9 cellular contexts compared by ENCODE assay signal in genomic region chr11:9566561-9567063, GRCh38. TPM values are rescaled to one million over a fixed set of nuclear protein-coding genes. Genes with fewer than 3 reads are reported as not detected.
A peak's percentile ranks its signal among the peaks of the same experiment; 100 is the strongest.
DNase-seq lines count a peak whose midpoint lies in the region; ATAC-seq and TF ChIP-seq lines count a peak whose summit lies in the region.
"Had no signal": no experiment of that assay in that cellular context is flagged by ENCODE, and none has a peak within 500 bp of the region (broad histone marks: within the 10 kb centered on the region; RNA-seq: fewer than 3 reads in every experiment).

No MANE protein-coding gene starts in this region.

- intact Hi-C loops in CD4-positive, alpha-beta T cell (cut with DNase I, micrococcal nuclease): no loop called here

- peak overlapping the region; percentile 49 for H3K9ac ChIP-seq in fibroblast of lung (ENCODE audit: insufficient read depth, low read length)

- no peak for DNase-seq in CD4-positive, alpha-beta T cell
- DNase-seq in SJSA1 (ENCODE audit: low read depth in 1 of 2, low spot score in 2 of 2) (peak in 1 of 2 experiments; percentile 20), fibroblast of lung (ENCODE audit: low read depth in 2 of 2) (peak; percentile 87 to 92), osteoblast (ENCODE audit: insufficient read length, low spot score, missing footprints) (peak; percentile 34), AG08396 (ENCODE audit: low spot score) (no peak), epidermal melanocyte (ENCODE audit: insufficient read length, low spot score) (no peak), RWPE1 (ENCODE audit: low spot score) (no peak)
- DNase-seq: NCI-H1436 treated with DMSO at 0.1 percent for 48 hours had no signal

- no peaks in the 10 kb centered on the region for H4K20me1 ChIP-seq in fibroblast of lung (ENCODE audit: control insufficient read depth, extremely low read depth, insufficient read depth, low read length)
- no peaks in the 10 kb centered on the region for H4K20me1 ChIP-seq in osteoblast (ENCODE audit: insufficient read depth, low read length)

- peaks cover 3% of the 10 kb centered on the region for H3K9me3 Mint-ChIP-seq in CD4-positive, alpha-beta T cell

- no peak overlapping the region for H3K27ac ChIP-seq in CD4-positive, alpha-beta T cell (ENCODE audit: low read depth, low read length)
- peak overlapping the region; percentile 97 for H3K27ac ChIP-seq in SJSA1
- H3K27ac ChIP-seq in fibroblast of lung (ENCODE audit: insufficient read depth, low read length): peak overlapping the region; percentile 92
- peak overlapping the region; percentile 97 for H3K27ac ChIP-seq in osteoblast (ENCODE audit: low read depth, low read length)
- no peak overlapping the region for H3K27ac ChIP-seq in RWPE1

- H3K4me1 Mint-ChIP-seq in CD4-positive, alpha-beta T cell (ENCODE audit: low read depth): peaks cover 25% of the 10 kb centered on the region

- CTCF ChIA-PET in CD4-positive, alpha-beta T cell (lab: Charles Lee): interaction anchor here (1.0 to 2.4 kb wide), 3 partner anchors 10 to 47 kb away, joined by 3 to 13 read pairs (median 11); no protein-coding TSS in a partner anchor
- CTCF ChIA-PET in RWPE1 (lab: Yijun Ruan, JAX): interaction anchor here (1.5 kb wide), 1 partner anchor 32 kb away, joined by 6 read pairs; no protein-coding TSS in a partner anchor

- H3K79me2 ChIP-seq in fibroblast of lung (ENCODE audit: control insufficient read depth, insufficient read depth, low read length): no peaks in the 10 kb centered on the region
- no peaks in the 10 kb centered on the region for H3K79me2 ChIP-seq in osteoblast (ENCODE audit: insufficient read depth, low read length)

- H3K36me3 Mint-ChIP-seq in CD4-positive, alpha-beta T cell (ENCODE audit: low read depth): peaks cover 7% of the 10 kb centered on the region

- POLR2A ChIA-PET in CD4-positive, alpha-beta T cell (lab: Charles Lee): interaction anchor here (1.4 kb wide), 1 partner anchor 11 kb away, joined by 3 read pairs; no protein-coding TSS in a partner anchor
- POLR2A ChIA-PET in RWPE1 (lab: Yijun Ruan, JAX; ENCODE audit: low non-redundant PET): no interaction called here

- H3K4me3 ChIP-seq in SJSA1 (no peak overlapping the region), fibroblast of lung (replicated peaks in 1 of 4; ENCODE audit: control extremely low read depth in 1 of 4, insufficient read depth in 1 of 4, low read depth in 3 of 4, low read length in 4 of 4) (no peak overlapping the region), osteoblast (ENCODE audit: insufficient read depth, low read length) (no peak overlapping the region)

- H3K27ac Mint-ChIP-seq in CD4-positive, alpha-beta T cell: peak overlapping the region; percentile 62

- H3K4me1 ChIP-seq in SJSA1 (replicated peaks): peaks cover 46% of the 10 kb centered on the region
- peaks cover 19% of the 10 kb centered on the region for H3K4me1 ChIP-seq in fibroblast of lung (ENCODE audit: control insufficient read depth, extremely low read depth, insufficient read depth, low read length)
- peaks cover 42% of the 10 kb centered on the region for H3K4me1 ChIP-seq in osteoblast (ENCODE audit: insufficient read depth, low read length)

- ATAC-seq in CD4-positive, alpha-beta T cell (ENCODE audit: poor library complexity): no peak
- no peak for ATAC-seq in GM21576 (IDR thresholded peaks at IDR 0.05; ENCODE audit: unreplicated experiment)

- H3K9me3 ChIP-seq in CD4-positive, alpha-beta T cell (ENCODE audit: control insufficient read depth, low read length): no peaks in the 10 kb centered on the region
- H3K9me3 ChIP-seq in SJSA1 (replicated peaks) (no peaks in the 10 kb centered on the region), fibroblast of lung (ENCODE audit: control insufficient read depth, insufficient read depth, low read depth, low read length) (no peaks in the 10 kb centered on the region), osteoblast (ENCODE audit: low read depth, low read length) (no peaks in the 10 kb centered on the region)

- TF ChIP-seq CTCF in CD4-positive, alpha-beta T cell (IDR thresholded peaks at IDR 0.05): no peak
- no peak for TF ChIP-seq CTCF in fibroblast of lung (conservative IDR thresholded peaks at IDR 0.05 in 1 of 2, IDR thresholded peaks at IDR 0.05 in 1 of 2; ENCODE audit: low read depth in 1 of 2, low read length in 2 of 2)
- no peak for TF ChIP-seq CTCF in osteoblast (IDR thresholded peaks at IDR 0.05; ENCODE audit: extremely low read depth, low read depth, low read length)
- TF ChIP-seq CTCF in RWPE1 (conservative IDR thresholded peaks at IDR 0.05; ENCODE audit: low read depth): no peak

- H3K4me2 ChIP-seq in fibroblast of lung (ENCODE audit: extremely low read depth, insufficient read depth, low read length) (peak overlapping the region; percentile 26), osteoblast (ENCODE audit: insufficient read depth, low read length) (peak overlapping the region; percentile 38)

- H2AFZ ChIP-seq in fibroblast of lung (ENCODE audit: low read length): no peak overlapping the region
- H2AFZ ChIP-seq in osteoblast (ENCODE audit: low read length): no peak overlapping the region

- no peak overlapping the region for H3K4me3 Mint-ChIP-seq in CD4-positive, alpha-beta T cell

- no peaks in the 10 kb centered on the region for H3K27me3 Mint-ChIP-seq in CD4-positive, alpha-beta T cell

- H3K27me3 ChIP-seq in CD4-positive, alpha-beta T cell (ENCODE audit: control insufficient read depth, insufficient read depth, low read length): no peaks in the 10 kb centered on the region
- no peaks in the 10 kb centered on the region for H3K27me3 ChIP-seq in SJSA1 (replicated peaks)
- no peaks in the 10 kb centered on the region for H3K27me3 ChIP-seq in fibroblast of lung (ENCODE audit: control insufficient read depth, insufficient read depth, low read length)
- H3K27me3 ChIP-seq in osteoblast (ENCODE audit: insufficient read depth, low read length): no peaks in the 10 kb centered on the region

- no peaks in the 10 kb centered on the region for H3K36me3 ChIP-seq in SJSA1
- H3K36me3 ChIP-seq in fibroblast of lung (ENCODE audit: control insufficient read depth, insufficient read depth, low read length): no peaks in the 10 kb centered on the region
- no peaks in the 10 kb centered on the region for H3K36me3 ChIP-seq in osteoblast (ENCODE audit: insufficient read depth, low read length)

RNA-seq across cellular contexts. Expression of gene WEE1, which starts 6.9 kb away (rescaled TPM):
- total RNA-seq in CD4-positive, alpha-beta T cell: 10 to 100 TPM in 1 of 2 experiments, 1 to 10 TPM in 1; 9.3 to 10.7 TPM
- 36.1 and 44.3 TPM in 2 replicates for total RNA-seq in SJSA1 (2014; rRNA removed; shearing (Covaris generic))
- total RNA-seq in fibroblast of lung (24.4 and 55.2 TPM in 2 replicates), osteoblast (28.3 and 32.2 TPM in 2 replicates)
- 47.2 and 77.5 TPM in 2 replicates for polyA plus RNA-seq in fibroblast of lung
- 21.4 and 34.6 TPM in 2 replicates for polyA plus RNA-seq in fibroblast of lung (2012)
- 4.4 and 8.8 TPM in 2 replicates for polyA minus RNA-seq in fibroblast of lung (ENCODE audit: low replicate concordance)

Comparison
In these comparisons a context has a peak if more than half of its experiments do, and no peak if none do; other contexts are left out.
1. DNase-seq: peak in fibroblast of lung (2 of 2) and osteoblast (single experiment); none in CD4-positive, alpha-beta T cell (0 of 10), AG08396 (single experiment), epidermal melanocyte (single experiment) and RWPE1 (single experiment).
2. H3K27ac ChIP-seq: peak in SJSA1 (single experiment), fibroblast of lung (single experiment) and osteoblast (single experiment); none in CD4-positive, alpha-beta T cell (single experiment) and RWPE1 (single experiment).